In the genomic region with DNA sequence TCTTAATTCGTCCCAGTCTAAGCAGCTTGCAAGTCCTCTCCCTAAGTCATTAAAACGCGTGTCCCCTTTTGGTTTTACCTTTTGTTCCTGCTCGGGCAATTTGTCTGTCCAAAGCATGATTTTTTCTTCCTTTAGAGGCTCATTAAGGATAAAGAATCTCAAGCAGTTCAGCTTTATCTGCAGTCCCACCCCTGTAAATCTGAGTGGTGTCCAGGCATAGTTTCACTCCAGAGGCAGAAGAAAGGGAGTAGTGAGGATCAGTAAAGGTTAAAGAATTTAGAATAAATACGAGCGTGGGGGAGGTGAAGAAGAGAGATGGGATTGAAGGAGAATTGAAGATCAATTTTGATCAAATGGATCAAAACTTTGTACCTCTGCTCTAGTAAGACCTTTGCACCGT, we compare ENCODE assay signal across 8 cellular contexts. TPM values are rescaled to one million over a fixed set of nuclear protein-coding genes. Genes with fewer than 3 reads are reported as not detected.
DNase-seq lines count a peak whose midpoint lies in the region; ATAC-seq, FAIRE-seq and TF ChIP-seq lines count a peak whose summit lies in the region.

No MANE protein-coding gene starts in this region.

- TF ChIP-seq POLR2A in H1 (IDR thresholded peaks at IDR 0.05; ENCODE audit: control extremely low read depth in 1 of 2, low read depth in 2 of 2, low read length in 2 of 2), result no peak

- H2BK20ac ChIP-seq in H1 (ENCODE audit: low read length), result no peak overlapping the region

- H2AFZ ChIP-seq in H1 (ENCODE audit: low read length) (no peak overlapping the region), neuron (ENCODE audit: low read depth, low read length) (peak overlapping the region; percentile 57)

- H3K4me2 ChIP-seq in H1 (ENCODE audit: insufficient read depth in 1 of 2, low read depth in 2 of 2, low read length in 2 of 2), result peak overlapping the region; percentile 94 to 99

- TF ChIP-seq RAD21 in H1 (IDR thresholded peaks at IDR 0.05 in 1 of 2, conservative IDR thresholded peaks at IDR 0.05 in 1 of 2; ENCODE audit: low read depth in 2 of 2, low read length in 2 of 2), result no peak

- H3K56ac ChIP-seq in H1 (replicated peaks; ENCODE audit: insufficient read length, low read depth, low read length), result no peak overlapping the region

- peak overlapping the region; percentile 90 for H3K27ac Mint-ChIP-seq in CD4-positive, alpha-beta T cell

- CTCF ChIA-PET in CD4-positive, alpha-beta T cell (lab: Charles Lee), result interaction anchor here (2.1 to 2.7 kb wide), 2 partner anchors 17 to 49 kb away, joined by 13 to 18 read pairs; no protein-coding TSS in a partner anchor
- CTCF ChIA-PET in H1 (lab: Charles Lee; ENCODE audit: partially characterized antibody), result interaction anchor here (0.8 to 16.2 kb wide), 9 partner anchors 8 to 51 kb away, joined by 3 to 187 read pairs (median 4); no protein-coding TSS in a partner anchor

- H4K8ac ChIP-seq in H1 (ENCODE audit: extremely low read depth, insufficient read depth, low read length), result no peak overlapping the region; the same call in 1 of the 2 replicates

- H2BK120ac ChIP-seq in H1 (replicated peaks; ENCODE audit: low read depth, low read length), result no peak overlapping the region

- peaks cover 9 to 11% of the 10 kb centered on the region in 2 experiments for H4K20me1 ChIP-seq in H1 (replicated peaks in 1 of 2; ENCODE audit: control insufficient read depth in 1 of 2, insufficient read depth in 2 of 2, low read length in 2 of 2)

- 0 out of 2 replicates have a peak overlapping the region, but pooled peaks have one; percentile 79 for H3K18ac ChIP-seq in H1 (ENCODE audit: extremely low read depth, low read length)

- no peaks in the 10 kb centered on the region for H3K27me3 Mint-ChIP-seq in CD4-positive, alpha-beta T cell

- no peak overlapping the region for H2BK12ac ChIP-seq in H1 (ENCODE audit: low read depth, low read length)

- FAIRE-seq in H1 (lab: Jason Lieb, UNC), result no peak
- no peak for FAIRE-seq in RCC 7860 (lab: Jason Lieb, UNC)

- TF ChIP-seq CTCF in CD4-positive, alpha-beta T cell (IDR thresholded peaks at IDR 0.05), result no peak
- TF ChIP-seq CTCF in H1 (IDR thresholded peaks at IDR 0.05; ENCODE audit: control extremely low read depth in 1 of 3, insufficient read depth in 1 of 3, low read depth in 1 of 3, low read length in 3 of 3), result no peak

- no peak overlapping the region for H4K5ac ChIP-seq in H1 (ENCODE audit: insufficient read length, low read depth, low read length)

- no peak overlapping the region; the same call in 1 of the 2 replicates for H2AK5ac ChIP-seq in H1 (ENCODE audit: low read depth, low read length)

- 48 to 100% methylated on average over 2 to 7 of the region's 7 CpGs for WGBS in H1 (ENCODE audit: extremely low coverage in 1 of 2, insufficient coverage in 1 of 2, insufficient read length in 1 of 2, insufficient replicate concordance in 2 of 2, low coverage in 1 of 2, low lambda C conversion rate in 2 of 2, missing lambda C conversion rate in 1 of 2), 2 experiments

- no peak overlapping the region for H2BK15ac ChIP-seq in H1 (ENCODE audit: low read length)

- H3K4me3 ChIP-seq in NT2/D1 (ENCODE audit: insufficient read length, low read depth), result peak overlapping the region; percentile 96
- H3K4me3 ChIP-seq in H1 (ENCODE audit: extremely low read depth in 1 of 4, insufficient read depth in 2 of 4, low read depth in 3 of 4, low read length in 4 of 4), result peak overlapping the region; percentile 68 to 99 (median 94)
- H3K4me3 ChIP-seq in neuron (ENCODE audit: low read length), result peak overlapping the region; percentile 93

- H3K9me3 ChIP-seq in CD4-positive, alpha-beta T cell (ENCODE audit: control insufficient read depth, low read length), result no peaks in the 10 kb centered on the region
- H3K9me3 ChIP-seq in NT2/D1 (ENCODE audit: insufficient read depth, low read length) (no peaks in the 10 kb centered on the region), H1 (ENCODE audit: insufficient read depth in 2 of 2, low read depth in 1 of 2, low read length in 1 of 2) (no peaks in the 10 kb centered on the region), neuron (ENCODE audit: low read length) (no peaks in the 10 kb centered on the region)

- peak overlapping the region; percentile 90 for H3K27ac ChIP-seq in CD4-positive, alpha-beta T cell (ENCODE audit: low read depth, low read length)
- 0 out of 2 replicates have a peak overlapping the region, but pooled peaks have one; percentile 87 for H3K27ac ChIP-seq in H1 (ENCODE audit: low read depth, low read length)

- intact Hi-C loops in CD4-positive, alpha-beta T cell (cut with DNase I, micrococcal nuclease), result loop anchor here in 1 of 2 experiments (5.0 to 10.0 kb wide), 2 partner anchors 47 to 324 kb away; a partner anchor contains a TSS

- H3K9ac ChIP-seq in NT2/D1 (ENCODE audit: insufficient read length, low read depth) (peak overlapping the region; percentile 96), H1 (replicated peaks in 1 of 4; ENCODE audit: extremely low read depth in 1 of 4, low read depth in 3 of 4, low read length in 3 of 4) (peak overlapping the region in 3 of 4 experiments; percentile 5 to 58 (median 54); a peak in 4 of 7 replicates)

- peaks cover 10% of the 10 kb centered on the region; the same call in 1 of the 2 replicates for H3K23me2 ChIP-seq in H1 (ENCODE audit: low read depth, low read length)

- no peak overlapping the region for H4K91ac ChIP-seq in H1 (replicated peaks; ENCODE audit: insufficient read length, low read length)

- peaks cover 8% of the 10 kb centered on the region for H3K79me1 ChIP-seq in H1 (ENCODE audit: low read depth, low read length)

- H3K4me1 Mint-ChIP-seq in CD4-positive, alpha-beta T cell (ENCODE audit: low read depth), result peaks cover 53% of the 10 kb centered on the region

- H3K14ac ChIP-seq in H1 (ENCODE audit: insufficient read length), result no peak overlapping the region

- no peak for TF ChIP-seq EP300 in H1 (IDR thresholded peaks at IDR 0.05; ENCODE audit: borderline replicate concordance in 1 of 2, low read depth in 2 of 2, low read length in 2 of 2)

- no peaks in the 10 kb centered on the region for H3K9me3 Mint-ChIP-seq in CD4-positive, alpha-beta T cell

- peaks cover 7 to 29% of the 10 kb centered on the region in 2 experiments; a peak in 3 of 4 replicates for H3K79me2 ChIP-seq in H1 (ENCODE audit: control insufficient read depth in 1 of 2, insufficient read depth in 2 of 2, low read length in 2 of 2)

- peak overlapping the region; percentile 93 for H3K4me3 Mint-ChIP-seq in CD4-positive, alpha-beta T cell

- H3K36me3 Mint-ChIP-seq in CD4-positive, alpha-beta T cell (ENCODE audit: low read depth), result peaks cover 34% of the 10 kb centered on the region

- no peak for ATAC-seq in CD4-positive, alpha-beta T cell (ENCODE audit: poor library complexity)

- no peak overlapping the region for H3K4ac ChIP-seq in H1 (replicated peaks; ENCODE audit: insufficient read length, low read depth, low read length)

- H3K36me3 ChIP-seq in NT2/D1 (ENCODE audit: insufficient read depth, insufficient read length, low read length), result peaks cover 25% of the 10 kb centered on the region
- peaks cover 6 to 20% (median 14%) of the 10 kb centered on the region in 4 experiments; a peak in 7 of 8 replicates for H3K36me3 ChIP-seq in H1 (ENCODE audit: control insufficient read depth in 2 of 4, insufficient read depth in 4 of 4, low read length in 3 of 4)
- peaks cover 19% of the 10 kb centered on the region for H3K36me3 ChIP-seq in neuron (ENCODE audit: insufficient read depth, low read length)

- H3K23ac ChIP-seq in H1 (ENCODE audit: insufficient read length), result no peak overlapping the region

- H3K27me3 ChIP-seq in CD4-positive, alpha-beta T cell (ENCODE audit: control insufficient read depth, insufficient read depth, low read length), result no peaks in the 10 kb centered on the region
- H3K27me3 ChIP-seq in NT2/D1 (ENCODE audit: insufficient read depth, insufficient read length) (no peaks in the 10 kb centered on the region), H1 (replicated peaks in 1 of 4; ENCODE audit: control insufficient read depth in 3 of 4, extremely low read depth in 1 of 4, insufficient read depth in 3 of 4, low read length in 3 of 4) (no peaks in the 10 kb centered on the region), neuron (ENCODE audit: insufficient read depth, low read length) (peaks cover 4% of the 10 kb centered on the region)

- H3K4me1 ChIP-seq in NT2/D1 (ENCODE audit: insufficient read depth, insufficient read length), result peaks cover 8% of the 10 kb centered on the region
- H3K4me1 ChIP-seq in H1 (replicated peaks in 1 of 4; ENCODE audit: control insufficient read depth in 3 of 4, insufficient read depth in 4 of 4, low read length in 3 of 4), result peaks cover 2 to 17% (median 7%) of the 10 kb centered on the region in 4 experiments; a peak in 4 of 7 replicates
- H3K4me1 ChIP-seq in neuron (ENCODE audit: insufficient read depth, low read length), result peaks cover 22% of the 10 kb centered on the region

- no peak for DNase-seq in CD4-positive, alpha-beta T cell
- DNase-seq in NT2/D1 (ENCODE audit: low read depth, low spot score) (no peak), H1 (ENCODE audit: low read depth in 1 of 2, low spot score in 2 of 2) (no peak), RCC 7860 (ENCODE audit: low spot score) (no peak), NCI-H1105 treated with DMSO at 0.1 percent for 48 hours (lab: John Stamatoyannopoulos, UW) (no peak), DMS53 treated with DMSO at 0.1 percent for 48 hours (lab: John Stamatoyannopoulos, UW; ENCODE audit: unreplicated experiment) (no peak), EL (no peak)

- POLR2A ChIA-PET in CD4-positive, alpha-beta T cell (lab: Charles Lee), result interaction anchor here (1.3 to 1.7 kb wide), 4 partner anchors 9 to 30 kb away, joined by 3 to 6 read pairs (median 6); no protein-coding TSS in a partner anchor
- POLR2A ChIA-PET in H1 (lab: Charles Lee; ENCODE audit: partially characterized antibody), result interaction anchor here (0.8 to 10.5 kb wide), 9 partner anchors 12 to 51 kb away, joined by 3 to 70 read pairs (median 4); no protein-coding TSS in a partner anchor

- peak overlapping the region; percentile 69; the same call in 1 of the 2 replicates for H2BK5ac ChIP-seq in H1 (ENCODE audit: low read depth, low read length)

RNA-seq across cellular contexts. Expression of a gene that starts 0.9 kb away (rescaled TPM):
- total RNA-seq in CD4-positive, alpha-beta T cell, result 100 to 1,000 TPM; 115 to 117 TPM
- 23.8 and 26.6 TPM in 2 replicates for total RNA-seq in H1 (2021; fragmentation: NEBNext Ultra II Directional; extraction: Animal tissue kit (Norgen Biotek cat#: 25700))
- 6.0 and 7.0 TPM in 2 replicates for polyA plus RNA-seq in H1 (2011; rRNA removed)
- polyA plus RNA-seq in H1 (2011; cell fraction: cytosol; rRNA removed), result 7.6 TPM
- 6.8 TPM for polyA plus RNA-seq in H1 (2011; cell fraction: nucleus; rRNA removed)
- polyA plus RNA-seq in H1 (2012, experiment 1 of 2), result 8.9 to 12.0 TPM (median 9.7 TPM) in 4 replicates
- 1.0 TPM for polyA plus RNA-seq in H1 (2012, experiment 2 of 2)
- 6.9 TPM for polyA plus RNA-seq in H1 (2013, experiment 1 of 2)
- polyA plus RNA-seq in H1 (2013, experiment 2 of 2), result 6.3 TPM
- polyA minus RNA-seq in H1 (2011; rRNA and poly(A)+ RNA removed), result 24.8 and 27.2 TPM in 2 replicates
- polyA minus RNA-seq in H1 (2011; cell fraction: cytosol; rRNA and poly(A)+ RNA removed), result 14.2 TPM
- polyA minus RNA-seq in H1 (2011; cell fraction: nucleus; rRNA and poly(A)+ RNA removed), result 19.3 TPM

RNA-seq across cellular contexts. Expression of a gene that starts 39.5 kb away (rescaled TPM):
- total RNA-seq in CD4-positive, alpha-beta T cell, result not detected
- 0.17 and 0.25 TPM in 2 replicates for total RNA-seq in H1 (2021; fragmentation: NEBNext Ultra II Directional; extraction: Animal tissue kit (Norgen Biotek cat#: 25700))
- polyA plus RNA-seq in H1 (2011; rRNA removed), result 0.26 and 0.28 TPM in 2 replicates
- 0.36 TPM for polyA plus RNA-seq in H1 (2011; cell fraction: cytosol; rRNA removed)
- 0.29 TPM for polyA plus RNA-seq in H1 (2011; cell fraction: nucleus; rRNA removed)
- polyA plus RNA-seq in H1 (2012, experiment 1 of 2), result 0.24 to 0.37 TPM (median 0.31 TPM) in 3 of 4 replicates, not detected in the other
- 0.08 TPM for polyA plus RNA-seq in H1 (2012, experiment 2 of 2)
- polyA plus RNA-seq in H1 (2013, experiment 1 of 2), result 0.12 TPM
- polyA plus RNA-seq in H1 (2013, experiment 2 of 2), result 0.13 TPM
- polyA minus RNA-seq in H1 (2011; rRNA and poly(A)+ RNA removed), result 0.22 and 0.27 TPM in 2 replicates
- polyA minus RNA-seq in H1 (2011; cell fraction: cytosol; rRNA and poly(A)+ RNA removed), result not detected
- not detected for polyA minus RNA-seq in H1 (2011; cell fraction: nucleus; rRNA and poly(A)+ RNA removed)
